8 cellular contexts compared by ENCODE assay signal in the genomic region with DNA sequence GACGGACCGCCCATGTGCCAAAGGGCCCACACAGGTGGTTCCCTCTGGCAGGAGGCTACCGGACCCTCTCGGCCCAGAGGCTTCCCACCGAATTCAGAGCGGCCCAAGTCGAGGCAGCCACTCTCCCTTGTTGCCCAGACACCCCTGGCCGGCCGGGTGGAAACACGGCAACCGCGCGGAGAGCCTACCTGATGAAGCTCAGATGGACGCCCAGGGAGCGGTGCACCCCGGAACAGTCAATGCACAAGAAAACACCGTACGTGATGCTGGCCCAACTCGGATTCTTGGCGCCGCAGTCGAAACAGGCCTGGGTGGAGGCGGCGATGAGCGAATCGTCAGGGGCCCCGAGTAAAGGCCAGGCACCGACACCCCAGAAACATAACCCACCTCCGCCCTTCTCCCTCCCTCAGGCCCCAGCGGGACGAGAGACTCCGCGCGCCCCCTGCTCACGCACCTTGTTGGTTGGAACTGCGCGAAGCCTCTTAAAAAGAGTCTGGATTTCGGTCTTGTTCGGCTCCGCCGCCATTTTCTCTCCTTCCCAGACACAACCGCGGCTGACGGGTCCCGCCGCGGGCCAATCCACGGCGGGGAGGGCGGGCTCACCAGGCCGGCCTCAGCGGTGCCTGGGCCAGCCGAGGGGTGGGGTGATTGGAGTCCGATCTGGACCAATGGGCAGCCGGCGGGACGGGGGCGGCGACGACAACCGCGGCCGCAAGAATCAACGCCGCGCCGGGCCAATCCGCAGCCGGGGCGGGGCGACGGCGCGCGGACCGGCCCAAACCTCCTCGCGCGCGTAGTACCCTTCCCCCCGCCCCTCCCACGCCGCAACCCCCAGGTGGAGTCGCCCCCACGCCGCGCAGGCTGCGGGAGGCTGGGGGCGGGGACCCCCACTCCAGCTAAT. TPM values are rescaled to one million over a fixed set of nuclear protein-coding genes. Genes with fewer than 3 reads are reported as not detected.
DNase-seq lines count a peak whose midpoint lies in the region; ATAC-seq and FAIRE-seq lines count a peak whose summit lies in the region.

A gene (minus strand): TSS at position 552 of the 901 bp plus-strand sequence. CDS start 26 bp downstream, at position 526.

- peak within 1 kb of the TSS; percentile 100 for H3K4me2 ChIP-seq in mesendoderm (ENCODE audit: low read length)

- H3K18ac ChIP-seq in mesendoderm (ENCODE audit: low read length), result peak within 1 kb of the TSS; percentile 94

- H3K27me3 Mint-ChIP-seq in effector memory CD8-positive, alpha-beta T cell, result no peaks in the 10 kb centered on the region

- peak within 1 kb of the TSS; percentile 94 to 98 for H3K4me3 Mint-ChIP-seq in effector memory CD8-positive, alpha-beta T cell

- peak within 1 kb of the TSS; percentile 96 for H2AK5ac ChIP-seq in mesendoderm (ENCODE audit: low read length)

- H3K4ac ChIP-seq in mesendoderm (ENCODE audit: low read depth, low read length), result peak within 1 kb of the TSS; percentile 74

- H3K9ac ChIP-seq in mesendoderm (ENCODE audit: low read length), result peak within 1 kb of the TSS; percentile 99

- ATAC-seq in GM21381 (IDR thresholded peaks at IDR 0.05; ENCODE audit: unreplicated experiment), result peak; percentile 90
- peak; percentile 91 for ATAC-seq in effector memory CD8-positive, alpha-beta T cell (replicated peaks)

- H3K27me3 ChIP-seq in mesendoderm (ENCODE audit: insufficient read depth, low read length, poor library complexity), result no peaks in the 10 kb centered on the region

- no peak within 1 kb of the TSS for H2BK120ac ChIP-seq in mesendoderm (ENCODE audit: low read depth, low read length)

- peak within 1 kb of the TSS; percentile 100 for H3K56ac ChIP-seq in mesendoderm (ENCODE audit: low read length)

- H3K23ac ChIP-seq in mesendoderm (ENCODE audit: low read length), result peak within 1 kb of the TSS; percentile 97

- H4K5ac ChIP-seq in mesendoderm (ENCODE audit: low read length), result peak within 1 kb of the TSS; percentile 41

- no peak within 1 kb of the TSS for H2BK15ac ChIP-seq in mesendoderm (replicated peaks; ENCODE audit: low read depth)

- H3K79me2 ChIP-seq in mesendoderm (ENCODE audit: control insufficient read depth, insufficient read depth, low read length), result peaks cover 38% of the 10 kb centered on the region

- FAIRE-seq in HTR-8/SVneo (lab: Jason Lieb, UNC), result peak; percentile 98

- no peaks in the 10 kb centered on the region for H3K9me3 Mint-ChIP-seq in effector memory CD8-positive, alpha-beta T cell

- peak within 1 kb of the TSS; percentile 90 for H3K27ac ChIP-seq in mesendoderm (ENCODE audit: low read depth, low read length)

- in situ Hi-C loops in Caki2 (cut with HindIII; ENCODE audit: low pct_unique_long_range_greater_than_20kb, low sequenced_read_pairs), result no loop called here

- H4K8ac ChIP-seq in mesendoderm (ENCODE audit: low read depth, low read length), result peak within 1 kb of the TSS; percentile 58

- H2BK5ac ChIP-seq in mesendoderm (ENCODE audit: low read length), result peak within 1 kb of the TSS; percentile 82

- H3K36me3 Mint-ChIP-seq in effector memory CD8-positive, alpha-beta T cell (ENCODE audit: insufficient read depth), result peaks cover 36% of the 10 kb centered on the region

- H3K27ac Mint-ChIP-seq in effector memory CD8-positive, alpha-beta T cell, result peak within 1 kb of the TSS; percentile 95 to 99

- H3K4me1 Mint-ChIP-seq in effector memory CD8-positive, alpha-beta T cell (ENCODE audit: low read depth in 2 of 2), result peaks cover 40 to 42% of the 10 kb centered on the region in 2 donors

- peaks cover 18% of the 10 kb centered on the region for H3K36me3 ChIP-seq in mesendoderm (ENCODE audit: control insufficient read depth, insufficient read depth, low read length)

- DNase-seq in Caki2 (ENCODE audit: low read depth) (peak; percentile 90), HTR-8/SVneo (ENCODE audit: insufficient read length, low spot score) (peak; percentile 99), NOMO-1 treated with DMSO at 0.1 percent for 48 hours (lab: John Stamatoyannopoulos, UW; ENCODE audit: unreplicated experiment) (peak; percentile 94), mesendoderm (peak; percentile 98)
- peak; percentile 76 to 96 (median 85) for DNase-seq in activated CD8-positive, alpha-beta memory T cell treated with anti-CD3 and anti-CD28 coated beads for 48 hours (ENCODE audit: low read depth in 2 of 3, low spot score in 2 of 3)
- DNase-seq in effector memory CD8-positive, alpha-beta T cell, result peak; percentile 94 to 95 (median 94)
- DNase-seq in stimulated activated CD8-positive, alpha-beta memory T cell treated with anti-CD3 and anti-CD28 coated beads, Interleukin-12 subunit alpha, Interleukin-12 subunit beta, amount 100 ng/mL, for 4 hours (ENCODE audit: low read depth), result peak; percentile 95

- H3K4me1 ChIP-seq in mesendoderm (ENCODE audit: control insufficient read depth, low read depth, low read length), result no peaks in the 10 kb centered on the region

- no CpG with 5 or more reads among the region's 89 CpGs for WGBS in mesendoderm (ENCODE audit: extremely low coverage, insufficient coverage, low lambda C conversion rate)

- H3K79me1 ChIP-seq in mesendoderm (ENCODE audit: low read length), result peaks cover 29% of the 10 kb centered on the region

- H3K4me3 ChIP-seq in mesendoderm (ENCODE audit: low read length), result peak within 1 kb of the TSS; percentile 99

RNA-seq across cellular contexts. Expression of the gene that starts here (rescaled TPM):
- total RNA-seq in Caki2 (2014; rRNA removed; shearing (Covaris generic); ENCODE audit: low replicate concordance), result 77.9 and 114 TPM in 2 replicates
- polyA plus RNA-seq in mesendoderm (2013, experiment 1 of 2), result 52.7 TPM
- 51.0 TPM for polyA plus RNA-seq in mesendoderm (2013, experiment 2 of 2)

Comparison
In these comparisons a context has a peak if more than half of its experiments do, and no peak if none do; other contexts are left out.
1. Peak in every context shown above with its lines: DNase-seq, ATAC-seq, H3K4me3 ChIP-seq and H3K27ac ChIP-seq.